Comparison of ENCODE assay signal across 8 cellular contexts in genomic region chr9:34456746-34457145, GRCh38. TPM values are rescaled to one million over a fixed set of nuclear protein-coding genes. Genes with fewer than 3 reads are reported as not detected.
A peak's percentile ranks its signal among the peaks of the same experiment; 100 is the strongest.
DNase-seq lines count a peak whose midpoint lies in the region; ATAC-seq and TF ChIP-seq lines count a peak whose summit lies in the region.

No MANE protein-coding gene starts in this region.

- no peak overlapping the region for H3K27ac Mint-ChIP-seq in activated CD4-positive, alpha-beta T cell treated with anti-CD3 and anti-CD28 coated beads, Interleukin-2, amount 10 ng/mL, durations not matched to agents 24 days and 14 days

- H3K4me3 ChIP-seq in ascending aorta = peak overlapping the region; percentile 79 to 94
- H3K4me3 ChIP-seq in left lung = peak overlapping the region; percentile 60 to 88

- H3K9me3 ChIP-seq in ascending aorta = no peaks in the 10 kb centered on the region
- H3K9me3 ChIP-seq in left lung = no peaks in the 10 kb centered on the region

- H3K4me1 Mint-ChIP-seq in activated CD4-positive, alpha-beta T cell treated with anti-CD3 and anti-CD28 coated beads, Interleukin-2, amount 10 ng/mL, durations not matched to agents 24 days and 14 days = peaks cover 50% of the 10 kb centered on the region

- H3K27me3 Mint-ChIP-seq in activated CD4-positive, alpha-beta T cell treated with anti-CD3 and anti-CD28 coated beads, Interleukin-2, amount 10 ng/mL, durations not matched to agents 24 days and 14 days = peaks cover 13% of the 10 kb centered on the region

- ATAC-seq in left lung = no peak
- ATAC-seq in activated CD4-positive, CD25-positive, alpha-beta regulatory T cell treated with anti-CD3 and anti-CD28 coated beads, Interleukin-2, amount 50 U/mL, for 24 hours = no peak

- DNase-seq in activated CD4-positive, alpha-beta T cell treated with anti-CD3 and anti-CD28 coated beads, Interleukin-2, amount 10 ng/mL, durations not matched to agents 24 days and 14 days = no peak
- DNase-seq in activated CD4-positive, alpha-beta T cell treated with anti-CD3 and anti-CD28 coated beads for 48 hours = no peak
- DNase-seq in ascending aorta (ENCODE audit: low spot score in 2 of 2) (no peak), left lung (no peak), substantia nigra (lab: John Stamatoyannopoulos, UW) (no peak), medulla oblongata (ENCODE audit: extremely low spot score) (no peak), HuH-7 (ENCODE audit: low spot score) (no peak)

- TF ChIP-seq CTCF in ascending aorta (IDR thresholded peaks at IDR 0.05) (no peak), left lung (IDR thresholded peaks at IDR 0.05) (no peak)

- intact Hi-C loops in activated CD4-positive, alpha-beta T cell treated with anti-CD3 and anti-CD28 coated beads, Interleukin-2, amount 10 ng/mL, durations not matched to agents 24 days and 14 days (cut with micrococcal nuclease) = no loop called here
- intact Hi-C loops in ascending aorta (cut with DNase I) = loop anchor here (5.0 kb wide), 5 partner anchors 156 to 1946 kb away; partner anchors contain the start of genes DCAF12, RNF38, RPP25L and UBAP2
- intact Hi-C loops in left lung (cut with DNase I) = no loop called here

- peak overlapping the region; percentile 92 for H3K4me3 Mint-ChIP-seq in activated CD4-positive, alpha-beta T cell treated with anti-CD3 and anti-CD28 coated beads, Interleukin-2, amount 10 ng/mL, durations not matched to agents 24 days and 14 days

- H3K27ac ChIP-seq in ascending aorta = peak overlapping the region; percentile 76 to 88
- H3K27ac ChIP-seq in left lung = peak overlapping the region; percentile 77 to 84
- peak overlapping the region; percentile 47 for H3K27ac ChIP-seq in substantia nigra (ENCODE audit: low read depth, low read length, poor library complexity, severe bottlenecking)

- no peaks in the 10 kb centered on the region for H3K36me3 ChIP-seq in ascending aorta
- no peaks in the 10 kb centered on the region for H3K36me3 ChIP-seq in left lung

- H3K4me1 ChIP-seq in ascending aorta = peaks cover 0 to 28% of the 10 kb centered on the region in 2 donors
- peaks cover 5 to 38% of the 10 kb centered on the region in 2 donors for H3K4me1 ChIP-seq in left lung

- H3K9me3 Mint-ChIP-seq in activated CD4-positive, alpha-beta T cell treated with anti-CD3 and anti-CD28 coated beads, Interleukin-2, amount 10 ng/mL, durations not matched to agents 24 days and 14 days = no peaks in the 10 kb centered on the region

- H3K36me3 Mint-ChIP-seq in activated CD4-positive, alpha-beta T cell treated with anti-CD3 and anti-CD28 coated beads, Interleukin-2, amount 10 ng/mL, durations not matched to agents 24 days and 14 days (ENCODE audit: low read depth) = peaks cover 1% of the 10 kb centered on the region

- no peaks in the 10 kb centered on the region for H3K27me3 ChIP-seq in ascending aorta
- peaks cover 0 to 1% of the 10 kb centered on the region in 2 donors for H3K27me3 ChIP-seq in left lung

RNA-seq across cellular contexts. Expression of gene FAM219A, which starts 1.6 kb away (rescaled TPM):
- total RNA-seq in activated CD4-positive, alpha-beta T cell treated with anti-CD3 and anti-CD28 coated beads, Interleukin-2, amount 10 ng/mL, durations not matched to agents 24 days and 14 days = 13.6 and 16.3 TPM in 2 replicates
- 26.8 TPM for total RNA-seq in ascending aorta
- 10 to 100 TPM; 18.0 to 23.0 TPM for total RNA-seq in left lung

RNA-seq across cellular contexts. Expression of gene DNAI1, which starts 1.9 kb away (rescaled TPM):
- not detected in 2 replicates for total RNA-seq in activated CD4-positive, alpha-beta T cell treated with anti-CD3 and anti-CD28 coated beads, Interleukin-2, amount 10 ng/mL, durations not matched to agents 24 days and 14 days
- not detected for total RNA-seq in ascending aorta
- 1 to 10 TPM in 1 of 2 donors, under 1 TPM in 1; 0.29 to 4.1 TPM for total RNA-seq in left lung
